Comparison of ENCODE assay signal across 14 cellular contexts in genomic region chr4:85496146-85496849, GRCh38. TPM values are rescaled to one million over a fixed set of nuclear protein-coding genes. Genes with fewer than 3 reads are reported as not detected.
DNase-seq lines count a peak whose midpoint lies in the region; ATAC-seq, FAIRE-seq and TF ChIP-seq lines count a peak whose summit lies in the region.
"Had no signal": no experiment of that assay in that cellular context is flagged by ENCODE, and none has a peak within 500 bp of the region (broad histone marks: within the 10 kb centered on the region; RNA-seq: fewer than 3 reads in every experiment).

No MANE protein-coding gene starts in this region.

- H3K9me2 ChIP-seq in PC-9 (ENCODE audit: insufficient read depth), result no peaks in the 10 kb centered on the region

- BruUV-seq in PC-9 (replicated peaks; lab: Mats Ljungman, UMichigan), result no TSS peak

- peak overlapping the region; percentile 73 for H3K4me2 ChIP-seq in PC-9

- H3K9me3 ChIP-seq in PC-9 (ENCODE audit: insufficient read depth, low read depth), result no peaks in the 10 kb centered on the region
- H3K9me3 ChIP-seq: prostate gland had no signal

- peaks cover 44% of the 10 kb centered on the region for H3K4me1 ChIP-seq in PC-9 (replicated peaks; ENCODE audit: insufficient read depth)
- H3K4me1 ChIP-seq: prostate gland had no signal

- POLR2A ChIA-PET in PC-9 (lab: Charles Lee; ENCODE audit: unreplicated experiment), result interaction anchor here (0.6 to 0.7 kb wide), 2 partner anchors 28 to 1593 kb away, joined by 3 read pairs; no protein-coding TSS in a partner anchor

- ATAC-seq in naive B cell (ENCODE audit: low read depth in 2 of 2) (no peak), HG03457 (IDR thresholded peaks at IDR 0.05; ENCODE audit: unreplicated experiment) (no peak), GM21528 (IDR thresholded peaks at IDR 0.05; ENCODE audit: low FRiP score, unreplicated experiment) (no peak)
- ATAC-seq: stimulated activated naive CD8-positive, alpha-beta T cell treated with anti-CD3 and anti-CD28 coated beads, Interleukin-15, Interleukin-2, amounts not matched to agents 100 U/mL and 50 U/mL, for 24 hours had no signal

- H3K36me3 ChIP-seq in PC-9 (ENCODE audit: low read depth), result no peaks in the 10 kb centered on the region
- H3K36me3 ChIP-seq: prostate gland had no signal

- H3K27me3 Mint-ChIP-seq in naive B cell, result no peaks in the 10 kb centered on the region
- H3K27me3 Mint-ChIP-seq: CD4-positive, alpha-beta T cell had no signal

- peaks cover 31 to 73% (median 57%) of the 10 kb centered on the region in 3 donors for H3K4me1 Mint-ChIP-seq in naive B cell

- DNase-seq in EH (ENCODE audit: low read depth) (peak; percentile 75), PC-9 (peak in 1 of 2 experiments; percentile 87), epithelial cell of prostate (ENCODE audit: low read depth, low spot score) (no peak), naive B cell (no peak), frontal cortex (ENCODE audit: low spot score in 2 of 2) (no peak)
- DNase-seq in activated CD4-positive, CD25-positive, alpha-beta regulatory T cell treated with anti-CD3 and anti-CD28 coated beads, Interleukin-2, amount 50 U/mL, for 72 hours, result no peak
- DNase-seq: activated naive CD4-positive, alpha-beta T cell treated with anti-CD3 and anti-CD28 coated beads for 36 hours; CD4-positive, alpha-beta T cell; stimulated activated naive CD8-positive, alpha-beta T cell treated with anti-CD3 and anti-CD28 coated beads, Interleukin-15, Interleukin-2, amounts not matched to agents 100 U/mL and 50 U/mL, for 24 hours; T1000 had no signal

- CTCF ChIA-PET in PC-9 (lab: Charles Lee), result interaction anchor here (1.0 kb wide), 1 partner anchor 21 kb away, joined by 3 read pairs; the partner anchor contains the start of gene ARHGAP24

- H3K36me3 Mint-ChIP-seq in naive B cell, result peaks cover 17 to 20% of the 10 kb centered on the region in 2 donors

- peaks cover 28% of the 10 kb centered on the region for H3F3A ChIP-seq in PC-9 (ENCODE audit: insufficient read depth, low read depth)

- TF ChIP-seq CTCF in PC-9 (conservative IDR thresholded peaks at IDR 0.05), result no peak

- peak overlapping the region in 5 of 6 donors; percentile 2 to 92 (median 70) for H3K27ac Mint-ChIP-seq in naive B cell
- H3K27ac Mint-ChIP-seq: activated naive CD4-positive, alpha-beta T cell treated with anti-CD3 and anti-CD28 coated beads for 36 hours; CD4-positive, alpha-beta T cell had no signal

- H3K4me3 ChIP-seq in PC-9, result no peak overlapping the region; the same call in 1 of the 2 replicates
- H3K4me3 ChIP-seq: prostate gland had no signal

- peaks cover 0 to 1% (median 0%) of the 10 kb centered on the region in 7 donors for H3K9me3 Mint-ChIP-seq in naive B cell
- H3K9me3 Mint-ChIP-seq: CD4-positive, alpha-beta T cell had no signal

- no peaks in the 10 kb centered on the region for H3K27me3 ChIP-seq in PC-9 (ENCODE audit: insufficient read depth, low read depth)

- no peaks in the 10 kb centered on the region for H4K20me1 ChIP-seq in PC-9 (ENCODE audit: insufficient read depth)

- intact Hi-C loops in PC-9 (cut with micrococcal nuclease; ENCODE audit: unreplicated experiment), result no loop called here

- peak overlapping the region in 5 of 8 donors; percentile 16 to 70 (median 38) for H3K4me3 Mint-ChIP-seq in naive B cell
- H3K4me3 Mint-ChIP-seq: activated naive CD4-positive, alpha-beta T cell treated with anti-CD3 and anti-CD28 coated beads for 36 hours; CD4-positive, alpha-beta T cell had no signal

- H3K79me2 ChIP-seq in PC-9 (ENCODE audit: low read depth), result no peaks in the 10 kb centered on the region

- no peak for FAIRE-seq in frontal cortex (lab: Jason Lieb, UNC)

- peak overlapping the region; percentile 53; the same call in 1 of the 2 replicates for H2AFZ ChIP-seq in PC-9

- peak overlapping the region; percentile 91 for H3K27ac ChIP-seq in PC-9
- peak overlapping the region; percentile 80 for H3K27ac ChIP-seq in epithelial cell of prostate
- H3K27ac ChIP-seq: HL-60, prostate gland had no signal

RNA-seq across cellular contexts. Expression of gene ARHGAP24, which starts 21.3 kb away (rescaled TPM):
- total RNA-seq in PC-9 (2021) (2.2 and 5.4 TPM in 2 replicates), frontal cortex (1.6 TPM)
- polyA plus RNA-seq in naive B cell (ENCODE audit: low read depth in 6 of 6), result 100 to 1,000 TPM in 4 of 6 donors, 10 to 100 TPM in 2; 32.0 to 136 (median 109) TPM
- total RNA-seq: activated naive CD4-positive, alpha-beta T cell treated with anti-CD3 and anti-CD28 coated beads for 36 hours had no signal
